23 cellular contexts compared by ENCODE assay signal in the genomic region with DNA sequence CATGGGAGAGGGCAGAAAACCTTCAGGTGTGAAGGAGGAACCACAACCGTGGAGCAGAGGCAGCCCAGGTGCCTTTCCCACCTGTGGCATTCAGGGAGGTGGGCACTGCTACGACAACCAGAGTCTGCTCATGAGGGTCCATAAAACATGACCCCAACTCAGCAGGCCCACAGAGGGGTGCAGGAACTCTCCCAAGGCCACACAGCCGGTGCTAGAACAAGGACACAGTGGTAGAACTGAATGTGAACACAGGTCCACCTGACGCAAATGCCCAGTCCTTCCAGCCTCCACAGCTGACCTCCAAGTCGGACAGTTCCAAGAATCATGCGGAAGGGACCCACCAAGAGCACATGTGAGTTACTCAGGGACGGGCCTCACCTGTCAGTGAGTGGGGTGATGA.
"Had no signal": no experiment of that assay in that cellular context is flagged by ENCODE, and none has a peak within 500 bp of the region (broad histone marks: within the 10 kb centered on the region; RNA-seq: fewer than 3 reads in every experiment).

No MANE protein-coding gene starts in this region.

- H3K27me3 ChIP-seq: neutrophil, sigmoid colon, tibial nerve, upper lobe of left lung, uterus had no signal

- H3K9me3 ChIP-seq: esophagus squamous epithelium, neutrophil, sigmoid colon, thoracic aorta, tibial nerve, upper lobe of left lung, uterus had no signal

- DNase-seq: cortex of kidney; effector memory CD8-positive, alpha-beta T cell; erythroblast; esophagus squamous epithelium; foreskin melanocyte; glutamatergic neuron; hypothalamus; immature natural killer cell; natural killer cell; sigmoid colon; stimulated activated CD4-positive, alpha-beta T cell treated with anti-CD3 and anti-CD28 coated beads, Interleukin-4, amount 100 ng/mL, for 4 hours; stimulated activated naive CD8-positive, alpha-beta T cell treated with anti-CD3 and anti-CD28 coated beads, Interleukin-15, Interleukin-2, amounts not matched to agents 100 U/mL and 50 U/mL, for 24 hours; uterus had no signal

- H3K4me1 ChIP-seq: parathyroid adenoma, sigmoid colon, tibial nerve, uterus had no signal

- H3K36me3 ChIP-seq: esophagus squamous epithelium, neutrophil, sigmoid colon, thoracic aorta, tibial nerve, upper lobe of left lung, uterus had no signal

- H3K27ac ChIP-seq: esophagus squamous epithelium, neutrophil, parathyroid adenoma, sigmoid colon, thoracic aorta, tibial nerve, upper lobe of left lung, uterus had no signal

- H3K4me3 ChIP-seq: esophagus squamous epithelium, lung, sigmoid colon, thoracic aorta, tibial nerve, upper lobe of left lung, uterus had no signal

- ATAC-seq: effector memory CD8-positive, alpha-beta T cell; left lobe of liver; natural killer cell; stimulated activated memory B cell treated with anti-CD40 and anti-IgM and Interleukin-4, amounts not matched to agents 10 μg/mL and 1 μg/mL and 100 μg/mL, for 72 hours; stimulated activated naive CD8-positive, alpha-beta T cell treated with anti-CD3 and anti-CD28 coated beads, Interleukin-15, Interleukin-2, amounts not matched to agents 100 U/mL and 50 U/mL, for 24 hours had no signal

- H3K79me2 ChIP-seq: parathyroid adenoma had no signal

- H3K9ac ChIP-seq: parathyroid adenoma had no signal

- FAIRE-seq: endometrium, keratinocyte had no signal

- H2AFZ ChIP-seq: parathyroid adenoma had no signal
